In genomic region chr1:150562384-150563339, GRCh38 we compare ENCODE assay signal across 1 cellular context.
TF ChIP-seq lines count a peak whose summit lies in the region.

No MANE protein-coding gene starts in this region.

TF ChIP-seq in WTC11, 78 proteins besides CTCF, POLR2A, EP300 and RAD21 (continued from another document):
- TF ChIP-seq ERG (CRISPR knock-in tag; IDR thresholded peaks at IDR 0.05), result no peak
- TF ChIP-seq PRRX2 (CRISPR knock-in tag; IDR thresholded peaks at IDR 0.05), result no peak
- no peak for TF ChIP-seq OVOL2 (CRISPR knock-in tag; IDR thresholded peaks at IDR 0.05; ENCODE audit: borderline replicate concordance)
- no peak for TF ChIP-seq NFE2L1 (CRISPR knock-in tag; IDR thresholded peaks at IDR 0.05)
- TF ChIP-seq FOXJ3 (CRISPR knock-in tag; IDR thresholded peaks at IDR 0.05; ENCODE audit: borderline replicate concordance), result no peak
